In the genomic region with DNA sequence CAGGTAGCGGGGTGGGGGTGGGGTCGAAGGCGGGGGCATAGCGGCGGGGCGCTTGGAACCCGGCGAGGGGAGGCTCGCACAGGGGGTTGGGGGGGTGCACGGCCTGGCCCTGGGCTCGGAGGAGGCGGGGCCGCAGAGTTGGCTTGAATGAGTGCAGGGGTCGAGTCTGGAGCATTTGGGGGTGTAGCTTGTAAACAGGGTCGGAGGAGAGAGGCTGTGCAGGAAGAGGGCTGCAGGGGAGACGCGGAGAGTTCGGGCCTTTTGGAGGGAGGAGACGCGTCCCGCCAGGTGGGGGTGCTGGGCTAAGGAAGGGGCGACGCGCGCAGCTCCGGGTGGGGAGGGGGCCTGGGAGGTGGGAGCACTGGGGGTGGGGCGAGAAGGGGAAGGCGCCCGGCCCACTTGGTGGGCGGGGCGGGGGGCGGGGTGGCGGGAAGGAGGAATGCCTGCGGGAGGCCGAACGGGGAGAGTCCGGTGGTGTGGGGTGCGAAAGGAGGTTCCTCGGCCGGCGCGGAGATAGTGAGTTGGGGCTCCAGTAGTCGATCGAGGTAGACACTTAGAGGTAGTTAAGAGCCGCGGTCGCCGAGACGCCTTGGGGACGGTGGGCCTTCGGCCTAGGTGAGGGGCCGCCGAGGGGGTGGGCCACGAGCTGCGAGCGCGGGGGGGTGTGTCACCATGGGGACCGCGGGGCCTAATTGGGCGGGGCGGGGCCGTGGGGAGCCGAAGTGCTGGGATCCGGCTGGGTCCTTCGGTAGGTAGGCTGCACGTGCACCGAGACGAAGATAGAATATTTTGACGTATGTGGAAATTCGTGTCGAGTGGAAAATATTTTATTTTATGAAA, we compare ENCODE assay signal across 8 cellular contexts. TPM values are rescaled to one million over a fixed set of nuclear protein-coding genes. Genes with fewer than 3 reads are reported as not detected.
DNase-seq lines count a peak whose midpoint lies in the region; ATAC-seq lines count a peak whose summit lies in the region.

No MANE protein-coding gene starts in this region.

- ATAC-seq in GM18517 (IDR thresholded peaks at IDR 0.05; ENCODE audit: unreplicated experiment) (peak; percentile 24), HG03066 (IDR thresholded peaks at IDR 0.05; ENCODE audit: low read depth, unreplicated experiment) (peak; percentile 39)

- peak; percentile 47 for DNase-seq in A172 (ENCODE audit: low spot score)
- DNase-seq in NCI-H2171 treated with DMSO at 0.1 percent for 48 hours (lab: John Stamatoyannopoulos, UW) = peak; percentile 71
- DNase-seq in activated CD4-positive, CD25-positive, alpha-beta regulatory T cell treated with anti-CD3 and anti-CD28 coated beads, Interleukin-2, amount 50 U/mL, for 72 hours = peak; percentile 69
- peak; percentile 62 for DNase-seq in cerebellar cortex (ENCODE audit: low spot score)
- DNase-seq in kidney tubule cell (ENCODE audit: low spot score) = peak; percentile 63
- peak; percentile 34 to 59 for DNase-seq in stimulated activated CD4-positive, alpha-beta T cell treated with anti-CD3 and anti-CD28 coated beads, Interleukin-1b, Interleukin-23, amount 100 ng/mL, for 4 hours (ENCODE audit: low read depth in 2 of 2)

RNA-seq across cellular contexts. Expression of gene MSH6, which starts 0.8 kb away (rescaled TPM):
- 101 and 112 TPM in 2 replicates for total RNA-seq in A172 (2014; rRNA removed; shearing (Covaris generic))

Comparison
In these comparisons a context has a peak if more than half of its experiments do, and no peak if none do; other contexts are left out.
1. Peak in every context shown above with its lines: DNase-seq and ATAC-seq.